In genomic region chrX:70012756-70013155, GRCh38 we compare ENCODE assay signal across 30 cellular contexts. TPM values are rescaled to one million over a fixed set of nuclear protein-coding genes. Genes with fewer than 3 reads are reported as not detected.
A peak's percentile ranks its signal among the peaks of the same experiment; 100 is the strongest.
DNase-seq lines count a peak whose midpoint lies in the region; ATAC-seq, FAIRE-seq and TF ChIP-seq lines count a peak whose summit lies in the region.
"Had no signal": no experiment of that assay in that cellular context is flagged by ENCODE, and none has a peak within 500 bp of the region (broad histone marks: within the 10 kb centered on the region; RNA-seq: fewer than 3 reads in every experiment).

No MANE protein-coding gene starts in this region.

- H2BK12ac ChIP-seq in neuronal stem cell (ENCODE audit: low read length): no peak overlapping the region

- no peak overlapping the region for H2BK15ac ChIP-seq in neuronal stem cell (ENCODE audit: low read length)

- peak overlapping the region; percentile 8 for H3K9ac ChIP-seq in NT2/D1 (ENCODE audit: insufficient read length, low read depth)
- H3K9ac ChIP-seq in neuronal stem cell (ENCODE audit: low read depth, low read length, poor library complexity): peak overlapping the region; percentile 21

- no peak overlapping the region for H4K91ac ChIP-seq in neuronal stem cell (ENCODE audit: low read depth, low read length, poor library complexity)

- H3K14ac ChIP-seq in neuronal stem cell (ENCODE audit: low read length): no peak overlapping the region

- no CpG with 5 or more reads among the region's 4 CpGs for WGBS in neuronal stem cell (ENCODE audit: extremely low coverage in 2 of 2, insufficient read length in 2 of 2, insufficient replicate concordance in 1 of 2), 2 donors

- no peak overlapping the region for H3K4ac ChIP-seq in neuronal stem cell (ENCODE audit: low read length)

- H2BK120ac ChIP-seq in neuronal stem cell (ENCODE audit: low read depth, low read length): no peak overlapping the region

- ATAC-seq in left ventricle myocardium superior (peak; percentile 17), GM18505 (IDR thresholded peaks at IDR 0.05; ENCODE audit: unreplicated experiment) (no peak)
- ATAC-seq: A549 had no signal

- DNase-seq in GM19239 (ENCODE audit: insufficient read length, low spot score) (no peak), NT2/D1 (ENCODE audit: low read depth, low spot score) (no peak), left ventricle myocardium superior (no peak), neuronal stem cell (ENCODE audit: low spot score) (no peak), putamen (ENCODE audit: low spot score) (no peak), KBM-7 (no peak)
- DNase-seq: C1 segment of cervical spinal cord; CD4-positive, alpha-beta memory T cell; COR-L47; EL; GF-D8; H7; Kasumi-1; NCI-H1092 treated with DMSO at 0.1 percent for 48 hours; NCI-H1436; NCI-H187; NCI-H2081 treated with DMSO at 0.1 percent for 48 hours; NCI-H2171; NCI-H226; NCI-H510A; NCI-H748 treated with DMSO at 0.1 percent for 48 hours; NK-92 treated with Interleukin-12 subunit alpha and Interleukin-12 subunit beta, amount 100 ng/mL, for 24 hours; RPMI8226; SHP77 treated with DMSO at 0.1 percent for 48 hours had no signal

- no peaks in the 10 kb centered on the region for H3K79me1 ChIP-seq in neuronal stem cell (ENCODE audit: low read depth, low read length)

- H2AFZ ChIP-seq in neuronal stem cell (ENCODE audit: low read length): no peak overlapping the region

- in situ Hi-C loops in KBM-7 (cut with MboI; ENCODE audit: low pct_unique_long_range_greater_than_20kb, low sequenced_read_pairs): no loop called here

- no peak overlapping the region for H2BK5ac ChIP-seq in neuronal stem cell (ENCODE audit: low read length)

- no peak for TF ChIP-seq POLR2A in GM18505 (IDR thresholded peaks at IDR 0.05; ENCODE audit: borderline replicate concordance, extremely low read depth, insufficient read depth, insufficient read length)

- no peak overlapping the region for H2AK5ac ChIP-seq in neuronal stem cell (ENCODE audit: low read depth, low read length)

- H3K36me3 ChIP-seq in NT2/D1 (ENCODE audit: insufficient read depth, insufficient read length, low read length): no peaks in the 10 kb centered on the region
- no peaks in the 10 kb centered on the region for H3K36me3 ChIP-seq in neuronal stem cell (replicated peaks in 1 of 2; ENCODE audit: control insufficient read depth in 2 of 2, insufficient read depth in 2 of 2, low read length in 2 of 2)

- H3K9me3 ChIP-seq in NT2/D1 (ENCODE audit: insufficient read depth, low read length) (no peaks in the 10 kb centered on the region), neuronal stem cell (replicated peaks in 1 of 2; ENCODE audit: control insufficient read depth in 2 of 2, insufficient read depth in 1 of 2, low read depth in 1 of 2, low read length in 2 of 2) (no peaks in the 10 kb centered on the region)
- H3K9me3 ChIP-seq: A549 had no signal

- peak overlapping the region; percentile 38 for H3K18ac ChIP-seq in neuronal stem cell (ENCODE audit: low read length)

- H3K27me3 ChIP-seq in NT2/D1 (ENCODE audit: insufficient read depth, insufficient read length) (no peaks in the 10 kb centered on the region), neuronal stem cell (ENCODE audit: control insufficient read depth in 3 of 3, insufficient read depth in 3 of 3, low read depth in 1 of 3, low read length in 3 of 3) (no peaks in the 10 kb centered on the region)

- H3K4me2 ChIP-seq in neuronal stem cell (ENCODE audit: insufficient read depth, low read length, poor library complexity, severe bottlenecking): no peak overlapping the region
- H3K4me2 ChIP-seq: A549 had no signal

- H3K27ac ChIP-seq in neuronal stem cell (replicated peaks; ENCODE audit: low read length): no peak overlapping the region
- H3K27ac ChIP-seq: A549 had no signal

- intact Hi-C loops in left ventricle myocardium superior (cut with micrococcal nuclease): no loop called here

- no peak overlapping the region for H4K8ac ChIP-seq in neuronal stem cell (ENCODE audit: low read depth, low read length)

- peak; percentile 39 for FAIRE-seq in GM19239 (lab: Jason Lieb, UNC)
- FAIRE-seq: A549, GM12891, HepG2 had no signal

- H3K4me1 ChIP-seq in NT2/D1 (ENCODE audit: insufficient read depth, insufficient read length): peaks cover 6% of the 10 kb centered on the region
- peaks cover 0 to 6% of the 10 kb centered on the region in 2 donors for H3K4me1 ChIP-seq in neuronal stem cell (ENCODE audit: control insufficient read depth in 2 of 2, insufficient read depth in 1 of 2, low read depth in 1 of 2, low read length in 2 of 2)
- H3K4me1 ChIP-seq: A549 had no signal

- no peak overlapping the region for H3K23ac ChIP-seq in neuronal stem cell (ENCODE audit: low read depth, low read length, poor library complexity)

- H3K4me3 ChIP-seq in NT2/D1 (ENCODE audit: insufficient read length, low read depth) (no peak overlapping the region), neuronal stem cell (ENCODE audit: low read length in 2 of 2) (no peak overlapping the region)
- H3K4me3 ChIP-seq: A549 had no signal

RNA-seq across cellular contexts. Expression of gene AWAT2, which starts 37.0 kb away (rescaled TPM):
- total RNA-seq in left ventricle myocardium superior: not detected
- 0.04 TPM for polyA plus RNA-seq in neuronal stem cell (2013, experiment 1 of 2)
- polyA plus RNA-seq in neuronal stem cell (2013, experiment 2 of 2): 0.04 TPM
- total RNA-seq: CD4-positive, alpha-beta memory T cell; H7; HepG2; HT-29; M059J had no signal
- polyA plus RNA-seq: A549; CD4-positive, alpha-beta memory T cell; HepG2 had no signal

RNA-seq across cellular contexts. Expression of gene OTUD6A, which starts 49.5 kb away (rescaled TPM):
- total RNA-seq in left ventricle myocardium superior: not detected
- not detected for polyA plus RNA-seq in neuronal stem cell (2013, experiment 1 of 2)
- not detected for polyA plus RNA-seq in neuronal stem cell (2013, experiment 2 of 2)
- total RNA-seq: CD4-positive, alpha-beta memory T cell; H7; HepG2; HT-29; M059J had no signal
- polyA plus RNA-seq: A549; CD4-positive, alpha-beta memory T cell; HepG2 had no signal
